In the genomic region with DNA sequence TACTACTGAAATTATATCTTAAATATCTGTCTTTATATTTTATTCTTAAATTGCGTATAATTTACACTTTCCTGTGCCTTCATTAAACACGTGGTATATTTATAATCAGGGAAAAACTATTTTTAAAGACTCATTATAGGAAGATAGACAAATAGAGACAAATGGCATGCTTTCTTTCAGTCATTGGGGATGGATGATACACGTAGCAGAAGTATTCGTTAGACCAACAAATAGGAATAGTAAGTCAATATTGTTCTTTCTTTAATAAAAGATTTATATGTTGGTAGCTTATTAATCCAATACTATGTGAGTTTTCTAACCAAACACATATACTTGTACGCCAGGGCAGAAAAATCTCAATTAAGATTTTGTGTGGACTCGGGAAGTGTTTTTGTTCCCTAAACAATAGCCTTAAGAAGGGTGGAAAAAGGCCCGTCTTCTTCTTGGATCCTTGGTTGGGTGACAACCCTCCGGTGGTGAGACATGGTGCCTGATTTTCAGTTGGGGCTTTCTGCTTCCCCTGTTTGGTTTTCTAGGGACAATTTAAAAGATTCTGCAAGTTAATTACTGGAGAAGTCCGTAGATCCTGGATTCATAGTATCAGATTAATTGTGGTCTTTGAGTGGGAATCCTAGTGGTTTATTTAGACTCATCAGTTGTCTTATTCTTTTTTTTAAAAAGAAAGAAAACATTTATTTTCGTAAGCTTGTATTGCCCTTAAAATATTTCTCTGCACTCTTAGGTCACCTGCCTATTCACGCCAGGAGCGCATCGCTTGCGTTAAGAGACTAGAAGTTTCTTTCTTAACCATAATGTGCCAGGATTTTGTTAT, we compare ENCODE assay signal across 12 cellular contexts.
DNase-seq lines count a peak whose midpoint lies in the region; ATAC-seq and TF ChIP-seq lines count a peak whose summit lies in the region.
"Had no signal": no experiment of that assay in that cellular context is flagged by ENCODE, and none has a peak within 500 bp of the region (broad histone marks: within the 10 kb centered on the region; RNA-seq: fewer than 3 reads in every experiment).

No MANE protein-coding gene starts in this region.

- H3K4me3 Mint-ChIP-seq in activated naive CD8-positive, alpha-beta T cell treated with anti-CD3 and anti-CD28 coated beads for 36 hours: no peak overlapping the region
- H3K4me3 Mint-ChIP-seq: nephron progenitor cell; T-helper 1 cell treated with Interleukin-12 subunit alpha and Interleukin-12 subunit beta and Interleukin-4 antibody, amounts not matched to agents 30 μg/mL and 1 μg/mL, for 36 hours had no signal

- no peak for DNase-seq in heart right ventricle
- no peak for DNase-seq in Right ventricle myocardium inferior (ENCODE audit: missing footprints)
- no peak for DNase-seq in epithelial cell of prostate (ENCODE audit: low read depth, low spot score)
- no peak for DNase-seq in prostate gland (ENCODE audit: low spot score)
- no peak for DNase-seq in NCI-H146 treated with DMSO at 0.1 percent for 48 hours (lab: John Stamatoyannopoulos, UW; ENCODE audit: unreplicated experiment)
- DNase-seq in NCI-H1436 (lab: John Stamatoyannopoulos, UW): no peak
- DNase-seq in activated naive CD8-positive, alpha-beta T cell treated with anti-CD3 and anti-CD28 coated beads for 36 hours: no peak
- DNase-seq: DMS79, NCI-H187, nephron progenitor cell had no signal

- intact Hi-C loops in heart right ventricle (cut with DNase I): no loop called here
- intact Hi-C loops in Right ventricle myocardium inferior (cut with DNase I): no loop called here
- intact Hi-C loops in prostate gland (cut with DNase I): no loop called here

- H3K27me3 ChIP-seq in heart right ventricle (no peaks in the 10 kb centered on the region), prostate gland (replicated peaks; ENCODE audit: insufficient read depth) (no peaks in the 10 kb centered on the region)

- no peaks in the 10 kb centered on the region for H3K27me3 Mint-ChIP-seq in activated naive CD8-positive, alpha-beta T cell treated with anti-CD3 and anti-CD28 coated beads for 36 hours

- peaks cover 29% of the 10 kb centered on the region for H3K4me1 Mint-ChIP-seq in activated naive CD8-positive, alpha-beta T cell treated with anti-CD3 and anti-CD28 coated beads for 36 hours
- H3K4me1 Mint-ChIP-seq: nephron progenitor cell had no signal

- no peak for TF ChIP-seq POLR2A in prostate gland (IDR thresholded peaks at IDR 0.05)

- peaks cover 2% of the 10 kb centered on the region for H3K36me3 Mint-ChIP-seq in activated naive CD8-positive, alpha-beta T cell treated with anti-CD3 and anti-CD28 coated beads for 36 hours

- no peaks in the 10 kb centered on the region for H3K36me3 ChIP-seq in heart right ventricle
- no peaks in the 10 kb centered on the region for H3K36me3 ChIP-seq in prostate gland

- H3K4me1 ChIP-seq in heart right ventricle: peaks cover 38 to 93% (median 91%) of the 10 kb centered on the region in 9 donors
- H3K4me1 ChIP-seq in prostate gland (replicated peaks): peaks cover 30% of the 10 kb centered on the region

- no peak for TF ChIP-seq CTCF in heart right ventricle (IDR thresholded peaks at IDR 0.05)
- TF ChIP-seq CTCF in prostate gland (IDR thresholded peaks at IDR 0.05): no peak

- ATAC-seq in heart right ventricle: no peak
- no peak for ATAC-seq in Right ventricle myocardium inferior
- ATAC-seq in HG02970 (IDR thresholded peaks at IDR 0.05; ENCODE audit: low FRiP score, unreplicated experiment): no peak

- peak overlapping the region in 8 of 10 donors; percentile 48 to 100 (median 100) for H3K27ac ChIP-seq in heart right ventricle
- peak overlapping the region; percentile 94 for H3K27ac ChIP-seq in epithelial cell of prostate
- H3K27ac ChIP-seq in prostate gland: peak overlapping the region; percentile 100

- H3K9me3 ChIP-seq in heart right ventricle (no peaks in the 10 kb centered on the region), prostate gland (no peaks in the 10 kb centered on the region)

- WGBS in heart right ventricle, 2 donors: 82 to 83% methylated on average over 14 of the region's 14 CpGs
- 59% methylated on average over 14 of the region's 14 CpGs for WGBS in prostate gland

- H3K27ac Mint-ChIP-seq in activated naive CD8-positive, alpha-beta T cell treated with anti-CD3 and anti-CD28 coated beads for 36 hours: no peak overlapping the region
- H3K27ac Mint-ChIP-seq: nephron progenitor cell; T-helper 1 cell treated with Interleukin-12 subunit alpha and Interleukin-12 subunit beta and Interleukin-4 antibody, amounts not matched to agents 30 μg/mL and 1 μg/mL, for 36 hours had no signal

- H3K4me3 ChIP-seq in heart right ventricle (peak overlapping the region in 4 of 10 donors; percentile 7 to 35 (median 28)), prostate gland (no peak overlapping the region)

- no peaks in the 10 kb centered on the region for H3K9me3 Mint-ChIP-seq in activated naive CD8-positive, alpha-beta T cell treated with anti-CD3 and anti-CD28 coated beads for 36 hours
- H3K9me3 Mint-ChIP-seq: nephron progenitor cell; T-helper 1 cell treated with Interleukin-12 subunit alpha and Interleukin-12 subunit beta and Interleukin-4 antibody, amounts not matched to agents 30 μg/mL and 1 μg/mL, for 36 hours had no signal
